In genomic region chr18:77970814-77971213, GRCh38 we compare ENCODE assay signal across 1 cellular context.
TF ChIP-seq lines count a peak whose summit lies in the region.

No MANE protein-coding gene starts in this region.

TF ChIP-seq in H1, 55 proteins besides CTCF, POLR2A, EP300 and RAD21:
- no peak for TF ChIP-seq USF2 (IDR thresholded peaks at IDR 0.05; ENCODE audit: low read length)
- no peak for TF ChIP-seq EGR1 (IDR thresholded peaks at IDR 0.05; ENCODE audit: borderline replicate concordance, low read depth, low read length)
- 0 out of 4 replicates have a peak, but pooled peaks of 1 of the 2 experiments have one; percentile 49 for TF ChIP-seq HDAC2 (IDR thresholded peaks at IDR 0.05; ENCODE audit: borderline replicate concordance in 1 of 2, low read depth in 2 of 2, low read length in 2 of 2)
- TF ChIP-seq TEAD4 (IDR thresholded peaks at IDR 0.05; ENCODE audit: low read depth, low read length), result peak; percentile 91
- no peak for TF ChIP-seq SIRT6 (IDR thresholded peaks at IDR 0.05; ENCODE audit: low read length)
- TF ChIP-seq NANOG (IDR thresholded peaks at IDR 0.05; ENCODE audit: insufficient read depth, low read depth, low read length, poor library complexity, severe bottlenecking), result no peak
- no peak for TF ChIP-seq RFX5 (IDR thresholded peaks at IDR 0.05; ENCODE audit: borderline replicate concordance, low read depth, low read length)
- TF ChIP-seq YY1 (IDR thresholded peaks at IDR 0.05; ENCODE audit: low read depth, low read length), result no peak
- no peak for TF ChIP-seq SIX5 (IDR thresholded peaks at IDR 0.05; ENCODE audit: low read depth, low read length)
- no peak for TF ChIP-seq TAF1 (IDR thresholded peaks at IDR 0.05; ENCODE audit: low read depth, low read length)
- TF ChIP-seq POLR2AphosphoS5 (IDR thresholded peaks at IDR 0.05; ENCODE audit: low read depth, low read length), result no peak
- peak; percentile 33 for TF ChIP-seq CHD7 (IDR thresholded peaks at IDR 0.05; ENCODE audit: insufficient replicate concordance, low read length)
- TF ChIP-seq POU5F1 (IDR thresholded peaks at IDR 0.05; ENCODE audit: low read depth, low read length), result no peak
- no peak for TF ChIP-seq CBX5 (IDR thresholded peaks at IDR 0.05; ENCODE audit: low read depth, low read length)
- TF ChIP-seq CEBPB (IDR thresholded peaks at IDR 0.05; ENCODE audit: low read depth, low read length), result peak; percentile 60; the same call in 1 of the 2 replicates
- TF ChIP-seq SIN3A (conservative IDR thresholded peaks at IDR 0.05 in 1 of 2, IDR thresholded peaks at IDR 0.05 in 1 of 2; ENCODE audit: low read depth in 1 of 2, low read length in 2 of 2), result no peak
- no peak for TF ChIP-seq BRCA1 (IDR thresholded peaks at IDR 0.05; ENCODE audit: low read depth, low read length)
- no peak for TF ChIP-seq JUN (IDR thresholded peaks at IDR 0.05; ENCODE audit: low read depth, low read length)
- TF ChIP-seq EZH2 (IDR thresholded peaks at IDR 0.05; ENCODE audit: low read depth, low read length, severe bottlenecking), result no peak
- TF ChIP-seq SAP30 (IDR thresholded peaks at IDR 0.05; ENCODE audit: insufficient read depth, insufficient replicate concordance, low read length), result no peak
- TF ChIP-seq, protein P1, sequence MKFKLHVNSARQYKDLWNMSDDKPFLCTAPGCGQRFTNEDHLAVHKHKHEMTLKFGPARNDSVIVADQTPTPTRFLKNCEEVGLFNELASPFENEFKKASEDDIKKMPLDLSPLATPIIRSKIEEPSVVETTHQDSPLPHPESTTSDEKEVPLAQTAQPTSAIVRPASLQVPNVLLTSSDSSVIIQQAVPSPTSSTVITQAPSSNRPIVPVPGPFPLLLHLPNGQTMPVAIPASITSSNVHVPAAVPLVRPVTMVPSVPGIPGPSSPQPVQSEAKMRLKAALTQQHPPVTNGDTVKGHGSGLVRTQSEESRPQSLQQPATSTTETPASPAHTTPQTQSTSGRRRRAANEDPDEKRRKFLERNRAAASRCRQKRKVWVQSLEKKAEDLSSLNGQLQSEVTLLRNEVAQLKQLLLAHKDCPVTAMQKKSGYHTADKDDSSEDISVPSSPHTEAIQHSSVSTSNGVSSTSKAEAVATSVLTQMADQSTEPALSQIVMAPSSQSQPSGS (IDR thresholded peaks at IDR 0.05; ENCODE audit: low read length), result no peak
- TF ChIP-seq SP2 (IDR thresholded peaks at IDR 0.05; ENCODE audit: low read length), result no peak
- TF ChIP-seq RXRA (IDR thresholded peaks at IDR 0.05; ENCODE audit: insufficient read depth, low read depth, low read length), result no peak
- TF ChIP-seq, protein P2, sequence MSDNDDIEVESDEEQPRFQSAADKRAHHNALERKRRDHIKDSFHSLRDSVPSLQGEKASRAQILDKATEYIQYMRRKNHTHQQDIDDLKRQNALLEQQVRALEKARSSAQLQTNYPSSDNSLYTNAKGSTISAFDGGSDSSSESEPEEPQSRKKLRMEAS (IDR thresholded peaks at IDR 0.05), result no peak
- no peak for TF ChIP-seq ASH2L (IDR thresholded peaks at IDR 0.05; ENCODE audit: low read length)
- no peak for TF ChIP-seq E2F6 (IDR thresholded peaks at IDR 0.05)
- no peak for TF ChIP-seq CBX8 (IDR thresholded peaks at IDR 0.05; ENCODE audit: borderline replicate concordance, low read depth, low read length)
- no peak for TF ChIP-seq KDM1A (IDR thresholded peaks at IDR 0.05; ENCODE audit: borderline replicate concordance, low read length)
